Comparison of ENCODE assay signal across 8 cellular contexts in genomic region chr3:132034486-132035464, GRCh38. TPM values are rescaled to one million over a fixed set of nuclear protein-coding genes. Genes with fewer than 3 reads are reported as not detected.
DNase-seq lines count a peak whose midpoint lies in the region; ATAC-seq and TF ChIP-seq lines count a peak whose summit lies in the region.

CPNE4 (minus strand) TSS chr3:132035014.

- peak; percentile 91 for ATAC-seq in GM19397 (IDR thresholded peaks at IDR 0.05; ENCODE audit: unreplicated experiment)

- peak within 1 kb of the TSS; percentile 87 for H3K4me3 Mint-ChIP-seq in endothelial cell (ENCODE audit: unreplicated experiment)

- POLR2A ChIA-PET in BJ (lab: Charles Lee): no interaction called here

- H2BK5ac ChIP-seq in mesendoderm (ENCODE audit: low read length): no peak within 1 kb of the TSS

- no peak within 1 kb of the TSS for H4K8ac ChIP-seq in mesendoderm (ENCODE audit: low read depth, low read length)

- no peaks in the 10 kb centered on the region for H3K36me3 Mint-ChIP-seq in endothelial cell (ENCODE audit: low read depth, unreplicated experiment)

- no peak within 1 kb of the TSS for H3K4me3 ChIP-seq in BJ (ENCODE audit: low read depth, low read length)
- peak within 1 kb of the TSS; percentile 64 for H3K4me3 ChIP-seq in mesendoderm (ENCODE audit: low read length)

- H3K4me1 Mint-ChIP-seq in endothelial cell (ENCODE audit: unreplicated experiment): peaks cover 7% of the 10 kb centered on the region

- H3K18ac ChIP-seq in mesendoderm (ENCODE audit: low read length): no peak within 1 kb of the TSS

- no peaks in the 10 kb centered on the region for H3K9me3 Mint-ChIP-seq in endothelial cell (ENCODE audit: unreplicated experiment)

- H4K5ac ChIP-seq in mesendoderm (ENCODE audit: low read length): no peak within 1 kb of the TSS

- CTCF ChIA-PET in BJ (lab: Yijun Ruan, JAX): interaction anchor here (0.5 to 1.9 kb wide), 28 partner anchors 8 to 999 kb away, joined by 3 to 24 read pairs (median 4); no protein-coding TSS in a partner anchor

- no peak within 1 kb of the TSS for H3K23ac ChIP-seq in mesendoderm (ENCODE audit: low read length)

- H3K27ac Mint-ChIP-seq in endothelial cell (ENCODE audit: unreplicated experiment): peak within 1 kb of the TSS; percentile 20

- no peak within 1 kb of the TSS for H2BK120ac ChIP-seq in mesendoderm (ENCODE audit: low read depth, low read length)

- H3K36me3 ChIP-seq in BJ (ENCODE audit: control insufficient read depth, insufficient read depth, low read length): no peaks in the 10 kb centered on the region
- no peaks in the 10 kb centered on the region for H3K36me3 ChIP-seq in mesendoderm (ENCODE audit: control insufficient read depth, insufficient read depth, low read length)

- no peak within 1 kb of the TSS for H2BK15ac ChIP-seq in mesendoderm (replicated peaks; ENCODE audit: low read depth)

- peak within 1 kb of the TSS; percentile 79 for H3K56ac ChIP-seq in mesendoderm (ENCODE audit: low read length)

- no peak within 1 kb of the TSS for H3K27ac ChIP-seq in mesendoderm (ENCODE audit: low read depth, low read length)

- H3K27me3 ChIP-seq in BJ (ENCODE audit: control insufficient read depth, insufficient read depth, low read length): peaks cover 16% of the 10 kb centered on the region
- no peaks in the 10 kb centered on the region for H3K27me3 ChIP-seq in mesendoderm (ENCODE audit: insufficient read depth, low read length, poor library complexity)

- peaks cover 3% of the 10 kb centered on the region for H3K4me1 ChIP-seq in mesendoderm (ENCODE audit: control insufficient read depth, low read depth, low read length)

- H3K79me1 ChIP-seq in mesendoderm (ENCODE audit: low read length): no peaks in the 10 kb centered on the region

- TF ChIP-seq CTCF in BJ (IDR thresholded peaks at IDR 0.05; ENCODE audit: insufficient read depth, low read depth, low read length): peak; percentile 92
- TF ChIP-seq CTCF in endothelial cell (IDR thresholded peaks at IDR 0.05; ENCODE audit: unreplicated experiment): peak; percentile 96

- peak within 1 kb of the TSS; percentile 60 for H3K9ac ChIP-seq in mesendoderm (ENCODE audit: low read length)

- no peaks in the 10 kb centered on the region for H3K79me2 ChIP-seq in mesendoderm (ENCODE audit: control insufficient read depth, insufficient read depth, low read length)

- H2AK5ac ChIP-seq in mesendoderm (ENCODE audit: low read length): no peak within 1 kb of the TSS

- peak within 1 kb of the TSS; percentile 99 for H3K4me2 ChIP-seq in mesendoderm (ENCODE audit: low read length)

- DNase-seq in BJ (ENCODE audit: low read depth) (no peak), HT-29 (ENCODE audit: low spot score) (peak; percentile 57), NCI-H82 (lab: John Stamatoyannopoulos, UW) (peak; percentile 94), endothelial cell (ENCODE audit: low spot score) (peak; percentile 100), mesendoderm (peak; percentile 92)
- peak; percentile 72 for DNase-seq in activated CD8-positive, alpha-beta memory T cell treated with anti-CD3 and anti-CD28 coated beads for 24 hours
- DNase-seq in stimulated activated CD8-positive, alpha-beta memory T cell treated with anti-CD3 and anti-CD28 coated beads, Interleukin-15, amount 100 ng/mL, for 24 hours (ENCODE audit: low read depth): peak; percentile 39

- no peak within 1 kb of the TSS for H3K4ac ChIP-seq in mesendoderm (ENCODE audit: low read depth, low read length)

- WGBS in mesendoderm (ENCODE audit: extremely low coverage, insufficient coverage, low lambda C conversion rate): no CpG with 5 or more reads among the region's 49 CpGs

- H3K27me3 Mint-ChIP-seq in endothelial cell (ENCODE audit: unreplicated experiment): peaks cover 5% of the 10 kb centered on the region

RNA-seq across cellular contexts. Expression of gene CPNE4, which starts in this region (rescaled TPM):
- not detected in 2 replicates for polyA plus RNA-seq in BJ (2011; rRNA removed)
- not detected in 2 replicates for polyA minus RNA-seq in BJ (2011; rRNA and poly(A)+ RNA removed)
- total RNA-seq in HT-29 (2014; rRNA removed; shearing (Covaris generic)): not detected in 2 replicates
- 0.41 TPM for total RNA-seq in endothelial cell (ENCODE audit: unreplicated experiment)
- polyA plus RNA-seq in mesendoderm (2013, experiment 1 of 2): 1.00 TPM
- polyA plus RNA-seq in mesendoderm (2013, experiment 2 of 2): 0.88 TPM

Comparison
In these comparisons a context has a peak if more than half of its experiments do, and no peak if none do; other contexts are left out.
1. Peak in DNase-seq in HT-29; RNA of the gene not detected or under 1 TPM.
2. Peak in DNase-seq in endothelial cell; RNA of the gene not detected or under 1 TPM.